ENCODE assay signal across 8 cellular contexts in genomic region chr19:17966497-17967257, GRCh38. TPM values are rescaled to one million over a fixed set of nuclear protein-coding genes. Genes with fewer than 3 reads are reported as not detected.
DNase-seq lines count a peak whose midpoint lies in the region; ATAC-seq, FAIRE-seq and TF ChIP-seq lines count a peak whose summit lies in the region.

Gene KCNN1 (plus strand): TSS chr19:17967107. CDS start chr19:17973889, 6,782 bp downstream.

- dilution Hi-C loops in endothelial cell of umbilical vein (cut with MboI; ENCODE audit: extremely low pct_ligation_motif_present, low sequenced_read_pairs) = no loop called here

- 5% methylated on average over 58 of the region's 60 CpGs for WGBS in HUES64
- no CpG with 5 or more reads among the region's 60 CpGs for WGBS in trophoblast cell (ENCODE audit: extremely low coverage, insufficient coverage, insufficient read length)

- H3K9me1 ChIP-seq in endothelial cell of umbilical vein (replicated peaks; ENCODE audit: control insufficient read depth, extremely low read depth, insufficient read depth, low read length) = no peaks in the 10 kb centered on the region

- H4K12ac ChIP-seq in trophoblast cell (ENCODE audit: low read depth, low read length) = no peak within 1 kb of the TSS

- H2BK12ac ChIP-seq in trophoblast cell (ENCODE audit: low read length) = no peak within 1 kb of the TSS

- H2BK120ac ChIP-seq in trophoblast cell (ENCODE audit: insufficient read depth, low read length, poor library complexity) = no peak within 1 kb of the TSS

- H3K4me2 ChIP-seq in endothelial cell of umbilical vein (ENCODE audit: insufficient read depth, low read length) (no peak within 1 kb of the TSS), trophoblast cell (ENCODE audit: low read length) (peak within 1 kb of the TSS; percentile 55)

- DNase-seq in NCI-H1417 (lab: John Stamatoyannopoulos, UW) (peak in 2 of 3 experiments; percentile 23 to 32), NCI-H1417 treated with DMSO at 0.1 percent for 48 hours (lab: John Stamatoyannopoulos, UW) (no peak), endothelial cell of umbilical vein (ENCODE audit: low read depth, low spot score) (no peak), trophoblast cell (no peak)

- H3K14ac ChIP-seq in trophoblast cell (ENCODE audit: low read length) = no peak within 1 kb of the TSS

- H3K27ac ChIP-seq in HUES64 (ENCODE audit: low read depth, low read length) = no peak within 1 kb of the TSS
- H3K27ac ChIP-seq in endothelial cell of umbilical vein (ENCODE audit: insufficient read depth, low read depth, low read length) = no peak within 1 kb of the TSS
- H3K27ac ChIP-seq in trophoblast cell (ENCODE audit: low read depth, low read length) = no peak within 1 kb of the TSS

- CTCF ChIA-PET in endothelial cell of umbilical vein (lab: Charles Lee) = interaction anchor here (1.3 to 1.4 kb wide), 2 partner anchors 30 to 31 kb away, joined by 4 read pairs; no protein-coding TSS in a partner anchor

- no peak within 1 kb of the TSS; the same call in 1 of the 2 replicates for H3K9ac ChIP-seq in HUES64 (ENCODE audit: low read depth, low read length)
- no peak within 1 kb of the TSS for H3K9ac ChIP-seq in endothelial cell of umbilical vein (replicated peaks; ENCODE audit: extremely low read depth, insufficient read depth, low read length)
- H3K9ac ChIP-seq in trophoblast cell (ENCODE audit: low read length) = no peak within 1 kb of the TSS

- no peak within 1 kb of the TSS for H4K91ac ChIP-seq in trophoblast cell (ENCODE audit: low read depth, low read length)

- H3K18ac ChIP-seq in trophoblast cell (ENCODE audit: low read length) = no peak within 1 kb of the TSS

- no peak within 1 kb of the TSS for H3K23ac ChIP-seq in trophoblast cell (ENCODE audit: low read length)

- no peak for TF ChIP-seq CTCF in endothelial cell of umbilical vein (IDR thresholded peaks at IDR 0.05; ENCODE audit: extremely low read depth in 1 of 2, insufficient read depth in 1 of 2, low read depth in 1 of 2, low read length in 2 of 2)

- FAIRE-seq in endothelial cell of umbilical vein (lab: Jason Lieb, UNC) = no peak

- intact Hi-C loops in endothelial cell of umbilical vein (cut with micrococcal nuclease) = no loop called here

- no peak for TF ChIP-seq POLR2A in endothelial cell of umbilical vein (IDR thresholded peaks at IDR 0.05; ENCODE audit: low read depth, low read length)

- no peaks in the 10 kb centered on the region for H3K79me1 ChIP-seq in trophoblast cell (ENCODE audit: low read length)

- no peaks in the 10 kb centered on the region for H3K9me3 ChIP-seq in HUES64 (ENCODE audit: insufficient read depth, low read depth, low read length)
- no peaks in the 10 kb centered on the region for H3K9me3 ChIP-seq in endothelial cell of umbilical vein (replicated peaks; ENCODE audit: control insufficient read depth, insufficient read depth, low read length)
- no peaks in the 10 kb centered on the region for H3K9me3 ChIP-seq in trophoblast cell (ENCODE audit: insufficient read depth, low read depth, low read length)

- H3K36me3 ChIP-seq in HUES64 (ENCODE audit: insufficient read depth, low read length) (no peaks in the 10 kb centered on the region), endothelial cell of umbilical vein (ENCODE audit: control insufficient read depth in 2 of 2, extremely low read depth in 1 of 2, insufficient read depth in 2 of 2, low read length in 2 of 2) (no peaks in the 10 kb centered on the region), trophoblast cell (ENCODE audit: control insufficient read depth in 1 of 2, insufficient read depth in 2 of 2, low read length in 2 of 2) (no peaks in the 10 kb centered on the region)

- POLR2A ChIA-PET in endothelial cell of umbilical vein (lab: Charles Lee) = no interaction called here

- H3K4ac ChIP-seq in trophoblast cell (ENCODE audit: low read depth, low read length) = no peak within 1 kb of the TSS

- ATAC-seq in activated CD4-positive, CD25-positive, alpha-beta regulatory T cell treated with anti-CD3 and anti-CD28 coated beads, Interleukin-2, amount 50 U/mL, for 24 hours = no peak
- ATAC-seq in GM18502 (IDR thresholded peaks at IDR 0.05; ENCODE audit: poor library complexity, unreplicated experiment) (no peak), GM21526 (IDR thresholded peaks at IDR 0.05; ENCODE audit: low FRiP score, unreplicated experiment) (no peak)

- H2AFZ ChIP-seq in endothelial cell of umbilical vein (ENCODE audit: low read depth, low read length) = no peak within 1 kb of the TSS
- H2AFZ ChIP-seq in trophoblast cell (ENCODE audit: insufficient read depth, low read length, poor library complexity) = peak within 1 kb of the TSS; percentile 13

- BruUV-seq in endothelial cell of umbilical vein (replicated peaks; lab: Mats Ljungman, UMichigan) = no TSS peak

- no peaks in the 10 kb centered on the region for H4K20me1 ChIP-seq in endothelial cell of umbilical vein (replicated peaks; ENCODE audit: control insufficient read depth, extremely low read depth, insufficient read depth, low read length)

- peaks cover 10% of the 10 kb centered on the region; the same call in 1 of the 2 replicates for H3K4me1 ChIP-seq in HUES64 (ENCODE audit: insufficient read depth, low read length)
- H3K4me1 ChIP-seq in endothelial cell of umbilical vein (ENCODE audit: control insufficient read depth, extremely low read depth, insufficient read depth, low read length) = peaks cover 6% of the 10 kb centered on the region
- peaks cover 4% of the 10 kb centered on the region in 2 experiments for H3K4me1 ChIP-seq in trophoblast cell (ENCODE audit: control insufficient read depth in 1 of 2, insufficient read depth in 2 of 2, low read length in 2 of 2)

- no peak within 1 kb of the TSS for H2BK5ac ChIP-seq in trophoblast cell (ENCODE audit: low read depth, low read length, poor library complexity)

- H2AK5ac ChIP-seq in trophoblast cell (ENCODE audit: low read length) = no peak within 1 kb of the TSS

- H3K27me3 ChIP-seq in HUES64 (ENCODE audit: insufficient read depth, low read length) (peaks cover 12% of the 10 kb centered on the region), endothelial cell of umbilical vein (ENCODE audit: control insufficient read depth in 2 of 2, insufficient read depth in 2 of 2, low read length in 2 of 2) (peaks cover 14 to 18% of the 10 kb centered on the region in 2 experiments), trophoblast cell (ENCODE audit: insufficient read depth, low read length) (peaks cover 13% of the 10 kb centered on the region)

- H4K8ac ChIP-seq in trophoblast cell (ENCODE audit: low read depth, low read length) = peak within 1 kb of the TSS; percentile 69

- H3K79me2 ChIP-seq in endothelial cell of umbilical vein (ENCODE audit: control insufficient read depth, insufficient read depth, low read length) (no peaks in the 10 kb centered on the region), trophoblast cell (ENCODE audit: control insufficient read depth, insufficient read depth, low read length, poor library complexity) (no peaks in the 10 kb centered on the region)

- H3K4me3 ChIP-seq in HUES64 (ENCODE audit: low read length) (peak within 1 kb of the TSS; percentile 69), endothelial cell of umbilical vein (replicated peaks in 1 of 3; ENCODE audit: insufficient read depth in 1 of 3, low read depth in 1 of 3, low read length in 3 of 3) (peak within 1 kb of the TSS in 1 of 3 experiments; percentile 22), trophoblast cell (ENCODE audit: low read depth, low read length) (peak within 1 kb of the TSS; percentile 8)

TF ChIP-seq in endothelial cell of umbilical vein, 7 proteins besides CTCF, POLR2A, EP300 and RAD21:
- TF ChIP-seq GATA2 (IDR thresholded peaks at IDR 0.05; ENCODE audit: insufficient read depth, insufficient read length, low read depth, low read length) (no peak), EZH2 (IDR thresholded peaks at IDR 0.05; ENCODE audit: borderline replicate concordance, low read depth, low read length, severe bottlenecking) (peak; percentile 23)

RNA-seq across cellular contexts. Expression of gene KCNN1, which starts in this region (rescaled TPM):
- polyA plus RNA-seq in HUES64 (2013, experiment 1 of 2) = 4.9 TPM
- 7.4 TPM for polyA plus RNA-seq in HUES64 (2013, experiment 2 of 2)
- total RNA-seq in endothelial cell of umbilical vein = 0.32 and 0.80 TPM in 2 replicates
- 0.18 TPM in 2 replicates for polyA plus RNA-seq in endothelial cell of umbilical vein
- 0.13 TPM in 2 replicates for polyA plus RNA-seq in endothelial cell of umbilical vein (2011; cell fraction: cytosol; rRNA removed)
- polyA plus RNA-seq in endothelial cell of umbilical vein (2011; cell fraction: nucleus; rRNA removed) = not detected in 2 replicates
- 0.40 and 0.93 TPM in 2 replicates for polyA plus RNA-seq in endothelial cell of umbilical vein (2012)
- polyA minus RNA-seq in endothelial cell of umbilical vein = 0.41 TPM in 1 of 2 replicates, not detected in the other
- 2.6 TPM for polyA minus RNA-seq in endothelial cell of umbilical vein (2011; cell fraction: cytosol; rRNA and poly(A)+ RNA removed)
- polyA minus RNA-seq in endothelial cell of umbilical vein (2011; cell fraction: nucleus; rRNA and poly(A)+ RNA removed) = not detected in 2 replicates
- 0.31 and 0.48 TPM in 2 replicates for polyA plus RNA-seq in trophoblast cell (2013)

Comparison
In these comparisons a context has a peak if more than half of its experiments do, and no peak if none do; other contexts are left out.
1. DNase-seq: peak in NCI-H1417 (2 of 3); none in NCI-H1417 treated with DMSO at 0.1 percent for 48 hours (single experiment), endothelial cell of umbilical vein (single experiment) and trophoblast cell (0 of 2).